Comparison of ENCODE assay signal across 19 cellular contexts in genomic region chr22:44396021-44396726, GRCh38.
A peak's percentile ranks its signal among the peaks of the same experiment; 100 is the strongest.
DNase-seq lines count a peak whose midpoint lies in the region; ATAC-seq and TF ChIP-seq lines count a peak whose summit lies in the region.
"Had no signal": no experiment of that assay in that cellular context is flagged by ENCODE, and none has a peak within 500 bp of the region (broad histone marks: within the 10 kb centered on the region; RNA-seq: fewer than 3 reads in every experiment).

No MANE protein-coding gene starts in this region.

- H3K4me3 Mint-ChIP-seq in GM23338 = no peak overlapping the region
- H3K4me3 Mint-ChIP-seq in T-helper 2 cell treated with Interferon-gamma antibody and Interleukin-4, amounts not matched to agents 5 μg/mL and 100 μg/mL, for 36 hours = no peak overlapping the region
- H3K4me3 Mint-ChIP-seq: activated naive CD8-positive, alpha-beta T cell treated with anti-CD3 and anti-CD28 coated beads for 36 hours; stimulated activated memory B cell treated with anti-CD40 and anti-IgM and Interleukin-4, amounts not matched to agents 10 μg/mL and 1 μg/mL and 100 μg/mL, for 72 hours; T-helper 1 cell treated with Interleukin-12 subunit alpha and Interleukin-12 subunit beta and Interleukin-4 antibody, amounts not matched to agents 30 μg/mL and 1 μg/mL, for 36 hours had no signal

- peaks cover 12% of the 10 kb centered on the region for H3K27me3 Mint-ChIP-seq in GM23338 (ENCODE audit: insufficient read depth, low read depth, poor library complexity)
- peaks cover 5% of the 10 kb centered on the region for H3K27me3 Mint-ChIP-seq in T-helper 2 cell treated with Interferon-gamma antibody and Interleukin-4, amounts not matched to agents 5 μg/mL and 100 μg/mL, for 36 hours (ENCODE audit: low read depth)
- H3K27me3 Mint-ChIP-seq: activated naive CD8-positive, alpha-beta T cell treated with anti-CD3 and anti-CD28 coated beads for 36 hours had no signal

- no peaks in the 10 kb centered on the region for H3F3A ChIP-seq in GM23338 (replicated peaks; ENCODE audit: low read depth)

- H3K79me2 ChIP-seq in GM23338 (replicated peaks; ENCODE audit: insufficient read depth) = no peaks in the 10 kb centered on the region

- peaks cover 8% of the 10 kb centered on the region for H3K4me1 Mint-ChIP-seq in GM23338
- no peaks in the 10 kb centered on the region for H3K4me1 Mint-ChIP-seq in T-helper 2 cell treated with Interferon-gamma antibody and Interleukin-4, amounts not matched to agents 5 μg/mL and 100 μg/mL, for 36 hours (ENCODE audit: low read depth)
- H3K4me1 Mint-ChIP-seq: activated naive CD8-positive, alpha-beta T cell treated with anti-CD3 and anti-CD28 coated beads for 36 hours; stimulated activated memory B cell treated with anti-CD40 and anti-IgM and Interleukin-4, amounts not matched to agents 10 μg/mL and 1 μg/mL and 100 μg/mL, for 72 hours had no signal

- H3K27ac ChIP-seq in BLaER1 (0 out of 2 replicates have a peak overlapping the region, but pooled peaks have one; percentile 5), GM23338 (ENCODE audit: low read depth) (no peak overlapping the region)
- H3K27ac ChIP-seq: body of pancreas, lower lobe of right lung, tibial nerve had no signal

- no peak overlapping the region for H3K9ac ChIP-seq in BLaER1

- no peaks in the 10 kb centered on the region; the same call in 2 of the 3 replicates for H3K9me3 Mint-ChIP-seq in GM23338
- H3K9me3 Mint-ChIP-seq in T-helper 2 cell treated with Interferon-gamma antibody and Interleukin-4, amounts not matched to agents 5 μg/mL and 100 μg/mL, for 36 hours = no peaks in the 10 kb centered on the region
- H3K9me3 Mint-ChIP-seq: activated naive CD8-positive, alpha-beta T cell treated with anti-CD3 and anti-CD28 coated beads for 36 hours; stimulated activated memory B cell treated with anti-CD40 and anti-IgM and Interleukin-4, amounts not matched to agents 10 μg/mL and 1 μg/mL and 100 μg/mL, for 72 hours; T-helper 1 cell treated with Interleukin-12 subunit alpha and Interleukin-12 subunit beta and Interleukin-4 antibody, amounts not matched to agents 30 μg/mL and 1 μg/mL, for 36 hours had no signal

- H3K9me3 ChIP-seq in BLaER1 = no peaks in the 10 kb centered on the region
- H3K9me3 ChIP-seq: body of pancreas, lower lobe of right lung, tibial nerve had no signal

- H3K27ac Mint-ChIP-seq in GM23338 = no peak overlapping the region
- no peak overlapping the region for H3K27ac Mint-ChIP-seq in T-helper 2 cell treated with Interferon-gamma antibody and Interleukin-4, amounts not matched to agents 5 μg/mL and 100 μg/mL, for 36 hours
- H3K27ac Mint-ChIP-seq: activated naive CD8-positive, alpha-beta T cell treated with anti-CD3 and anti-CD28 coated beads for 36 hours; stimulated activated memory B cell treated with anti-CD40 and anti-IgM and Interleukin-4, amounts not matched to agents 10 μg/mL and 1 μg/mL and 100 μg/mL, for 72 hours; T-helper 1 cell treated with Interleukin-12 subunit alpha and Interleukin-12 subunit beta and Interleukin-4 antibody, amounts not matched to agents 30 μg/mL and 1 μg/mL, for 36 hours had no signal

- H2AFZ ChIP-seq in GM23338 = peak overlapping the region; percentile 78; the same call in 1 of the 2 replicates

- H3K4me2 ChIP-seq in BLaER1 (peak overlapping the region; percentile 64), GM23338 (no peak overlapping the region)

- no peak overlapping the region for H3K4me3 ChIP-seq in BLaER1
- H3K4me3 ChIP-seq in GM23338 = no peak overlapping the region
- H3K4me3 ChIP-seq: body of pancreas, lower lobe of right lung, tibial nerve had no signal

- DNase-seq in GM23338 (ENCODE audit: low spot score) (no peak), ecto neural progenitor cell (ENCODE audit: low spot score) (peak; percentile 38), posterior vena cava (ENCODE audit: low spot score) (peak; percentile 64), T-helper 1 cell (no peak), RKO (ENCODE audit: low spot score) (no peak)
- no peak for DNase-seq in effector CD4-positive, alpha-beta T cell
- DNase-seq in T-helper 2 cell treated with Interferon-gamma antibody and Interleukin-4, amounts not matched to agents 5 μg/mL and 100 μg/mL, for 36 hours (ENCODE audit: low spot score) = no peak
- DNase-seq: activated CD4-positive, alpha-beta T cell treated with anti-CD3 and anti-CD28 coated beads, Interleukin-2, amount 50 U/mL, for 48 hours; activated naive CD8-positive, alpha-beta T cell treated with anti-CD3 and anti-CD28 coated beads for 36 hours; DND-41; NCI-H69; occipital lobe; SHP77 treated with DMSO at 0.1 percent for 48 hours had no signal

- H3K36me3 ChIP-seq in BLaER1 (no peaks in the 10 kb centered on the region), GM23338 (ENCODE audit: insufficient read depth) (no peaks in the 10 kb centered on the region)
- H3K36me3 ChIP-seq: lower lobe of right lung, tibial nerve had no signal

- H4K20me1 ChIP-seq in BLaER1 (no peaks in the 10 kb centered on the region), GM23338 (replicated peaks; ENCODE audit: insufficient read depth) (no peaks in the 10 kb centered on the region)

- H3K36me3 Mint-ChIP-seq in GM23338 (ENCODE audit: low read depth) = no peaks in the 10 kb centered on the region
- no peaks in the 10 kb centered on the region for H3K36me3 Mint-ChIP-seq in T-helper 2 cell treated with Interferon-gamma antibody and Interleukin-4, amounts not matched to agents 5 μg/mL and 100 μg/mL, for 36 hours (ENCODE audit: low read depth)
- H3K36me3 Mint-ChIP-seq: activated naive CD8-positive, alpha-beta T cell treated with anti-CD3 and anti-CD28 coated beads for 36 hours; stimulated activated memory B cell treated with anti-CD40 and anti-IgM and Interleukin-4, amounts not matched to agents 10 μg/mL and 1 μg/mL and 100 μg/mL, for 72 hours had no signal

- H3K4me1 ChIP-seq in BLaER1 = peaks cover 46% of the 10 kb centered on the region
- no peaks in the 10 kb centered on the region for H3K4me1 ChIP-seq in GM23338 (ENCODE audit: insufficient read depth)
- H3K4me1 ChIP-seq: lower lobe of right lung, tibial nerve had no signal

- no peak for ATAC-seq in GM23338
- ATAC-seq: body of pancreas; lower lobe of right lung; stimulated activated memory B cell treated with anti-CD40 and anti-IgM and Interleukin-4, amounts not matched to agents 10 μg/mL and 1 μg/mL and 100 μg/mL, for 72 hours had no signal

- intact Hi-C loops in posterior vena cava (cut with DNase I) = no loop called here

- no peaks in the 10 kb centered on the region for H3K9me2 ChIP-seq in GM23338 (ENCODE audit: insufficient read depth)

- no peak for TF ChIP-seq CTCF in GM23338 (conservative IDR thresholded peaks at IDR 0.05; ENCODE audit: low read depth in 2 of 2)

- 0 out of 2 replicates have a peak, but pooled peaks cover 2% of the 10 kb centered on the region for H3K27me3 ChIP-seq in BLaER1
- no peaks in the 10 kb centered on the region for H3K27me3 ChIP-seq in GM23338 (ENCODE audit: insufficient read depth)
- H3K27me3 ChIP-seq: body of pancreas, tibial nerve had no signal

TF ChIP-seq in GM23338, 12 proteins besides CTCF, POLR2A, EP300 and RAD21:
- no peak for TF ChIP-seq CREB1 (CRISPR knock-in tag; IDR thresholded peaks at IDR 0.05; ENCODE audit: low read depth)
- no peak for TF ChIP-seq ZNF114 (CRISPR knock-in tag; IDR thresholded peaks at IDR 0.05)
- TF ChIP-seq EZH2 (IDR thresholded peaks at IDR 0.05; ENCODE audit: low read depth, unreplicated experiment) = no peak
- no peak for TF ChIP-seq ZNF331 (CRISPR knock-in tag; IDR thresholded peaks at IDR 0.05; ENCODE audit: low read depth)
- no peak for TF ChIP-seq JUNB (IDR thresholded peaks at IDR 0.05; ENCODE audit: unreplicated experiment)
- no peak for TF ChIP-seq STAT1 (IDR thresholded peaks at IDR 0.05; ENCODE audit: unreplicated experiment)
- TF ChIP-seq REST (IDR thresholded peaks at IDR 0.05; ENCODE audit: unreplicated experiment) = no peak
- no peak for TF ChIP-seq EZH2phosphoT487 (IDR thresholded peaks at IDR 0.05; ENCODE audit: unreplicated experiment)
- no peak for TF ChIP-seq ETS1 (IDR thresholded peaks at IDR 0.05)
- TF ChIP-seq POLR2AphosphoS5 (IDR thresholded peaks at IDR 0.05; ENCODE audit: low read depth) = no peak

Comparison
In these comparisons a context has a peak if more than half of its experiments do, and no peak if none do; other contexts are left out.
1. DNase-seq: peak in ecto neural progenitor cell (single experiment) and posterior vena cava (single experiment); none in GM23338 (single experiment), T-helper 1 cell (0 of 5), effector CD4-positive, alpha-beta T cell (single experiment), T-helper 2 cell treated with Interferon-gamma antibody and Interleukin-4, amounts not matched to agents 5 μg/mL and 100 μg/mL, for 36 hours (single experiment) and RKO (single experiment).